In genomic region chr12:25241171-25242020, GRCh38 we compare ENCODE assay signal across 8 cellular contexts. TPM values are rescaled to one million over a fixed set of nuclear protein-coding genes. Genes with fewer than 3 reads are reported as not detected.
DNase-seq lines count a peak whose midpoint lies in the region; TF ChIP-seq lines count a peak whose summit lies in the region.

No MANE protein-coding gene starts in this region.

- H3F3A ChIP-seq in SU-DHL-6 (ENCODE audit: insufficient read depth), result peaks cover 26% of the 10 kb centered on the region; the same call in 1 of the 2 replicates

- peaks cover 6% of the 10 kb centered on the region for H3K9me3 Mint-ChIP-seq in progenitor cell of endocrine pancreas (ENCODE audit: low read depth)

- peak overlapping the region; percentile 13; the same call in 1 of the 2 replicates for H3K27ac ChIP-seq in SU-DHL-6 (ENCODE audit: low read depth, low read length)

- 0 out of 2 replicates have a peak, but pooled peaks cover 3% of the 10 kb centered on the region for H3K36me3 ChIP-seq in SU-DHL-6 (ENCODE audit: low read length)

- no peaks in the 10 kb centered on the region for H3K27me3 Mint-ChIP-seq in progenitor cell of endocrine pancreas

- H2AFZ ChIP-seq in SU-DHL-6 (ENCODE audit: low read depth, low read length, severe bottlenecking), result no peak overlapping the region

- no peaks in the 10 kb centered on the region for H3K27me3 ChIP-seq in SU-DHL-6 (ENCODE audit: low read length)

- H3K9ac ChIP-seq in SU-DHL-6 (ENCODE audit: low read length), result no peak overlapping the region

- H3K4me1 Mint-ChIP-seq in progenitor cell of endocrine pancreas (ENCODE audit: low read depth), result peaks cover 20% of the 10 kb centered on the region

- intact Hi-C loops in posterior vena cava (cut with DNase I), result no loop called here

- H4K20me1 ChIP-seq in SU-DHL-6 (ENCODE audit: low read depth, low read length), result no peaks in the 10 kb centered on the region

- TF ChIP-seq CTCF in AG10803 (conservative IDR thresholded peaks at IDR 0.05; ENCODE audit: low read length) (peak; percentile 71), GM10266 (IDR thresholded peaks at IDR 0.05; ENCODE audit: control insufficient read depth, insufficient read depth, low read depth, missing control alignments) (peak; percentile 61), SU-DHL-6 (IDR thresholded peaks at IDR 0.05; ENCODE audit: insufficient read depth, low read length, poor library complexity, severe bottlenecking) (peak; percentile 95), progenitor cell of endocrine pancreas (IDR thresholded peaks at IDR 0.05; ENCODE audit: unreplicated experiment) (peak; percentile 89)

- no peaks in the 10 kb centered on the region for H3K9me3 ChIP-seq in SU-DHL-6 (ENCODE audit: insufficient read depth, low read length)

- H3K4me2 ChIP-seq in SU-DHL-6 (ENCODE audit: low read depth, low read length, poor library complexity, severe bottlenecking), result peak overlapping the region; percentile 42

- no peak overlapping the region for H3K27ac Mint-ChIP-seq in progenitor cell of endocrine pancreas

- no peaks in the 10 kb centered on the region for H3K9me2 ChIP-seq in SU-DHL-6 (replicated peaks; ENCODE audit: insufficient read depth, low read length)

- DNase-seq in AG10803 (ENCODE audit: low read depth) (peak; percentile 70), GM10266 (ENCODE audit: extremely low spot score) (no peak), HT-29 (ENCODE audit: low spot score) (peak; percentile 64), fibroblast of peridontal ligament (ENCODE audit: extremely low read depth) (peak; percentile 84), progenitor cell of endocrine pancreas (ENCODE audit: low spot score, unreplicated experiment) (no peak), T1000 (lab: John Stamatoyannopoulos, UW) (no peak), posterior vena cava (ENCODE audit: low spot score) (no peak)

- peaks cover 33% of the 10 kb centered on the region for H3K36me3 Mint-ChIP-seq in progenitor cell of endocrine pancreas (ENCODE audit: insufficient read depth)

- H3K4me3 ChIP-seq in AG10803 (ENCODE audit: low read length), result no peak overlapping the region
- no peak overlapping the region for H3K4me3 ChIP-seq in SU-DHL-6 (ENCODE audit: insufficient read depth, low read length, poor library complexity, severe bottlenecking)

- no peak overlapping the region for H3K4me3 Mint-ChIP-seq in progenitor cell of endocrine pancreas (ENCODE audit: low read depth)

- peaks cover 38% of the 10 kb centered on the region for H3K79me2 ChIP-seq in SU-DHL-6 (ENCODE audit: insufficient read depth, low read length)

RNA-seq across cellular contexts. Expression of gene KRAS, which starts 9.3 kb away (rescaled TPM):
- 8.2 and 10.2 TPM in 2 replicates for total RNA-seq in HT-29 (2014; rRNA removed; shearing (Covaris generic))
- total RNA-seq in progenitor cell of endocrine pancreas (87.7 and 88.8 TPM in 2 replicates), posterior vena cava (10 to 100 TPM; 22.5 to 35.0 TPM)

RNA-seq across cellular contexts. Expression of gene ETFRF1, which starts 46.4 kb away (rescaled TPM):
- total RNA-seq in HT-29 (2014; rRNA removed; shearing (Covaris generic)), result 1.3 and 2.5 TPM in 2 replicates
- total RNA-seq in progenitor cell of endocrine pancreas (23.1 and 26.8 TPM in 2 replicates), posterior vena cava (10 to 100 TPM; 21.2 to 26.5 TPM)

RNA-seq across cellular contexts. Expression of gene DNAI7, which starts 46.4 kb away (rescaled TPM):
- total RNA-seq in HT-29 (2014; rRNA removed; shearing (Covaris generic)), result not detected in 2 replicates
- total RNA-seq in progenitor cell of endocrine pancreas (3.1 and 3.3 TPM in 2 replicates), posterior vena cava (1 to 10 TPM in 1 of 2 donors, not detected in 1; 1.1 TPM)

Comparison
In these comparisons a context has a peak if more than half of its experiments do, and no peak if none do; other contexts are left out.
1. DNase-seq: peak in AG10803 (single experiment), HT-29 (single experiment) and fibroblast of peridontal ligament (single experiment); none in GM10266 (single experiment), progenitor cell of endocrine pancreas (single experiment), T1000 (single experiment) and posterior vena cava (single experiment).
2. Peak in every context shown above with its lines, with median percentiles within 50 percentile points of each other: CTCF ChIP-seq.